ENCODE assay signal across 1 cellular context in the genomic region with DNA sequence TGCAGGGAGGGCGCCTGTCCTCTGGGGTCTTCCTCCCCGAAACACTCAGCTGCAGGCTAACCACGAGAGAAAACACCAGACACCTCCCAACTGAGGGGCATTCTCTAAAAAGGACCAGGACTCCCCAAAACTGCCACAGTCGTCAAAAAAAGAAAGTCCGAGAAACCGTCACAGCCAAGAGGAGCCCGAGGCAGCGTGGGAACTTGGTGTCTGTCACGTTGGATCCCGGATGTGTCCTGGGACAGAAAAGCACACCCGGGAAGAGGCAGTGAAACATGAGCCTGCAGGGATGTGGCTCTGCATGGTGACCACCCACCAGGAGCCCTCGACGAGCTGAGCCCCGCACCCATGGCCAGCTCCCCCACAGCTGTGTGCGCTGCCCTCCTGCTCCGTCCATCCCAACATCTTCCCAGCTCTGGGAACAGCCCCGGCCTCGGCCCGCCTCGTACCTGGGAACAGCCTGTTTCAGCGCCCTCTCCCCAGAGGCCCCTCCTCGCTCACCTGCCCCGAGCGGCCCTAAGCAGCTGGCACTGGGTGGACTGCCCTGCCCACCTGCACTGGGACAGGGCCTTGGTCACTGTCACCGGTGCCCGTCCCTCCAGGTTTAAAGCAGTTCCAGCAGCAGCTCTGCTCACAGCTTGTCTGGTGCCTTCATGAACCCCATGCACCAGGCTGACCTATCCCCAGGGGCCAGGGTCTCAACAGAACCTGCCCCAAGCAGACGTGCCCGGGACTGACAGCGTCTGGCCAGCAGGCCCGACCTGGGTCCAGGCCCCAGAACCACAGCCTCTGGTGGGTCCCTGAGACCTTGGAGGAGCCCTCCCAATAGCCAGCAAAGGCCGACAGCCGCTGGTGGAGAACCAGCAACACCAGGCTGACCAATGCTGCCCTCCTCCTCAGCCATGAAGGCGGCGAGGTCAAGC.
TF ChIP-seq lines count a peak whose summit lies in the region.

No MANE protein-coding gene starts in this region.

TF ChIP-seq in SK-N-SH treated with all-trans-retinoic acid at 6 μM for 48 hours, 23 proteins besides CTCF, POLR2A, EP300 and RAD21 (continued from another document):
- TF ChIP-seq, protein P1, sequence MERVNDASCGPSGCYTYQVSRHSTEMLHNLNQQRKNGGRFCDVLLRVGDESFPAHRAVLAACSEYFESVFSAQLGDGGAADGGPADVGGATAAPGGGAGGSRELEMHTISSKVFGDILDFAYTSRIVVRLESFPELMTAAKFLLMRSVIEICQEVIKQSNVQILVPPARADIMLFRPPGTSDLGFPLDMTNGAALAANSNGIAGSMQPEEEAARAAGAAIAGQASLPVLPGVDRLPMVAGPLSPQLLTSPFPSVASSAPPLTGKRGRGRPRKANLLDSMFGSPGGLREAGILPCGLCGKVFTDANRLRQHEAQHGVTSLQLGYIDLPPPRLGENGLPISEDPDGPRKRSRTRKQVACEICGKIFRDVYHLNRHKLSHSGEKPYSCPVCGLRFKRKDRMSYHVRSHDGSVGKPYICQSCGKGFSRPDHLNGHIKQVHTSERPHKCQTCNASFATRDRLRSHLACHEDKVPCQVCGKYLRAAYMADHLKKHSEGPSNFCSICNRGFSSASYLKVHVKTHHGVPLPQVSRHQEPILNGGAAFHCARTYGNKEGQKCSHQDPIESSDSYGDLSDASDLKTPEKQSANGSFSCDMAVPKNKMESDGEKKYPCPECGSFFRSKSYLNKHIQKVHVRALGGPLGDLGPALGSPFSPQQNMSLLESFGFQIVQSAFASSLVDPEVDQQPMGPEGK (CRISPR knock-in tag; IDR thresholded peaks at IDR 0.05; ENCODE audit: borderline replicate concordance) = no peak
- TF ChIP-seq ZNF565 (CRISPR knock-in tag; conservative IDR thresholded peaks at IDR 0.05; ENCODE audit: low read depth) (no peak), TCF4 (CRISPR knock-in tag; IDR thresholded peaks at IDR 0.05; ENCODE audit: borderline replicate concordance) (no peak), ESRRG (CRISPR knock-in tag; IDR thresholded peaks at IDR 0.05) (no peak), PPARA (CRISPR knock-in tag; IDR thresholded peaks at IDR 0.05; ENCODE audit: borderline replicate concordance) (no peak), POU6F1 (CRISPR knock-in tag; IDR thresholded peaks at IDR 0.05; ENCODE audit: borderline replicate concordance, low read depth) (no peak)
TF ChIP-seq in SK-N-SH treated with all-trans-retinoic acid at 6 μM for 48 hours: peak in this region for 0.
